Comparison of ENCODE assay signal across 18 cellular contexts in the genomic region with DNA sequence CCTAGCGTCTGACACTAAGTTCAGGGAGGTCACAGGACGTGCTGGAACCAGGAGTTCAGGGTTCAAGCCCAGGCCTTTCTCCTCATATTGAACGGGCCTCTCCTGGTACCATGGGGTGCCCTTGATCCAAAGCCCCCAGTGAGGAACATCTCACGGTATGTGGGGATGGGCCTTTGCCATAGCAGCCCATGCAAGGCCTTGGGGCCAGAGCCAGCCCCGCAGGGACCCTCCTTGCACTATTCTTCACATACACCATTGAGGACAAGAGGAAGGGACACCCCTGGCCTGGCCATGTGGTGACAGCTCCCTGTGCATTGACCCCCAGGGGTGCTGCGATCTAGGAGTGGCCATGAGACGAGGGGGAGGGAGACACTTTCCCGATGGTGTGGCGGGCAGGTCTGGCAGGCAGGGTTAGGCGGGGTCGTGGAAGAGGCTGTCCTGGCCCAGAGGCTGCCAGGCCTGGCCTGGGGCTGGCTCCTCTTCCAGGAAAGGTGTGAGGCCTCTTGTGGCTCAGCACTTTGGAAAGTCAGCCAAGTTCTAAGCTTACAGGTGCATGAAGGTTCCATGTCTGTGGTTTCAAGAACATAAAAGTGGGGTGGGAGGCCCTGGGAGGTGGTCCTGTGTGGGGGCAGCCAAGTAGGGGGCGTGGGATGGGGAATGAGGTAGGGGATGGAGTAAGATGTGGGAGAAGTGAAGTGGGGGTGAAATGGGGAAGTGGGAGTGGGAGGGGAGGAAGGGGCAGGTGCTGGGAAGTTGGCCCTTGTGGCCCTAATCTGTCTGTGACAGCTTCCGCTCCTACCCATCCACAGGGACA.
DNase-seq lines count a peak whose midpoint lies in the region; ATAC-seq and TF ChIP-seq lines count a peak whose summit lies in the region.
"Had no signal": no experiment of that assay in that cellular context is flagged by ENCODE, and none has a peak within 500 bp of the region (broad histone marks: within the 10 kb centered on the region; RNA-seq: fewer than 3 reads in every experiment).

No MANE protein-coding gene starts in this region.

- no peak overlapping the region for H3K27ac ChIP-seq in CD8-positive, alpha-beta T cell (ENCODE audit: low read depth, low read length)
- H3K27ac ChIP-seq in caudate nucleus (ENCODE audit: low read depth, low read length): no peak overlapping the region
- H3K27ac ChIP-seq: C4-2B, RWPE1, SJSA1 had no signal

- H3K9me3 ChIP-seq in CD8-positive, alpha-beta T cell (ENCODE audit: low read length): no peaks in the 10 kb centered on the region
- H3K9me3 ChIP-seq: SJSA1 had no signal

- CTCF ChIA-PET in CD8-positive, alpha-beta T cell (lab: Charles Lee): interaction anchor here (0.9 kb wide), 1 partner anchor 120 kb away, joined by 3 read pairs; no protein-coding TSS in a partner anchor
- CTCF ChIA-PET in activated B cell treated with CpG ODN at 0.5 μM for 24 hours (lab: Charles Lee): no interaction called here

- no peak overlapping the region for H3K4me3 ChIP-seq in CD8-positive, alpha-beta T cell (ENCODE audit: low read depth, low read length)
- H3K4me3 ChIP-seq: SJSA1 had no signal

- H3K36me3 Mint-ChIP-seq in CD8-positive, alpha-beta T cell: no peaks in the 10 kb centered on the region
- H3K36me3 Mint-ChIP-seq in activated B cell treated with CpG ODN at 0.5 μM for 24 hours (ENCODE audit: low read depth) (peaks cover 2% of the 10 kb centered on the region), neural crest cell (ENCODE audit: low read depth) (peaks cover 2% of the 10 kb centered on the region)

- H3K27me3 Mint-ChIP-seq in CD8-positive, alpha-beta T cell (ENCODE audit: low read depth): peaks cover 19% of the 10 kb centered on the region
- H3K27me3 Mint-ChIP-seq in activated B cell treated with CpG ODN at 0.5 μM for 24 hours (peaks cover 3% of the 10 kb centered on the region), neural crest cell (ENCODE audit: low read depth) (peaks cover 41% of the 10 kb centered on the region)

- no peaks in the 10 kb centered on the region for H3K36me3 ChIP-seq in CD8-positive, alpha-beta T cell (ENCODE audit: insufficient read depth, low read length)
- H3K36me3 ChIP-seq: SJSA1 had no signal

- H3K27ac Mint-ChIP-seq in CD8-positive, alpha-beta T cell: no peak overlapping the region
- no peak overlapping the region for H3K27ac Mint-ChIP-seq in activated B cell treated with CpG ODN at 0.5 μM for 24 hours
- no peak overlapping the region for H3K27ac Mint-ChIP-seq in neural crest cell (ENCODE audit: unreplicated experiment)
- H3K27ac Mint-ChIP-seq: H9 had no signal

- peak in 1 of 7 experiments; percentile 2 for DNase-seq in CD8-positive, alpha-beta T cell
- peak; percentile 55 for DNase-seq in GF-D8 (lab: John Stamatoyannopoulos, UW)
- DNase-seq in activated B cell treated with CpG ODN at 0.5 μM for 24 hours: no peak
- no peak for DNase-seq in neural crest cell (ENCODE audit: low read depth, low spot score)
- DNase-seq in caudate nucleus (lab: John Stamatoyannopoulos, UW): no peak
- DNase-seq: DMS79, H9, IMR-90, NCI-H1436, NCI-H2081, NCI-H345, NCI-H526 treated with DMSO at 0.1 percent for 48 hours, OCI-M1 had no signal

- no peak for ATAC-seq in CD8-positive, alpha-beta T cell
- no peak for ATAC-seq in activated B cell treated with CpG ODN at 0.5 μM for 24 hours (ENCODE audit: low read depth)
- ATAC-seq in GM18498 (IDR thresholded peaks at IDR 0.05; ENCODE audit: unreplicated experiment): no peak
- ATAC-seq in GM18907 (IDR thresholded peaks at IDR 0.05; ENCODE audit: unreplicated experiment): no peak

- H3K9me3 Mint-ChIP-seq in CD8-positive, alpha-beta T cell: no peaks in the 10 kb centered on the region
- no peaks in the 10 kb centered on the region for H3K9me3 Mint-ChIP-seq in activated B cell treated with CpG ODN at 0.5 μM for 24 hours
- no peaks in the 10 kb centered on the region for H3K9me3 Mint-ChIP-seq in neural crest cell
- H3K9me3 Mint-ChIP-seq: H9 had no signal

- no peaks in the 10 kb centered on the region for H3K27me3 ChIP-seq in CD8-positive, alpha-beta T cell (ENCODE audit: insufficient read depth, low read length)

- peaks cover 22% of the 10 kb centered on the region for H3K4me1 Mint-ChIP-seq in CD8-positive, alpha-beta T cell (ENCODE audit: low read depth)
- H3K4me1 Mint-ChIP-seq in activated B cell treated with CpG ODN at 0.5 μM for 24 hours: peaks cover 53% of the 10 kb centered on the region
- peaks cover 23% of the 10 kb centered on the region for H3K4me1 Mint-ChIP-seq in neural crest cell

- intact Hi-C loops in CD8-positive, alpha-beta T cell (cut with DNase I, micrococcal nuclease): no loop called here
- intact Hi-C loops in activated B cell treated with CpG ODN at 0.5 μM for 24 hours (cut with micrococcal nuclease): no loop called here

- H3K4me1 ChIP-seq in CD8-positive, alpha-beta T cell (ENCODE audit: insufficient read depth, low read length): peaks cover 30% of the 10 kb centered on the region

- POLR2A ChIA-PET in CD8-positive, alpha-beta T cell (lab: Charles Lee): no interaction called here
- POLR2A ChIA-PET in activated B cell treated with CpG ODN at 0.5 μM for 24 hours (lab: Charles Lee): interaction anchor here (1.0 to 4.1 kb wide), 3 partner anchors 8 to 43 kb away, joined by 3 to 21 read pairs (median 9); no protein-coding TSS in a partner anchor

- TF ChIP-seq CTCF in CD8-positive, alpha-beta T cell (IDR thresholded peaks at IDR 0.05): no peak
- no peak for TF ChIP-seq CTCF in activated B cell treated with CpG ODN at 0.5 μM for 24 hours (IDR thresholded peaks at IDR 0.05)
- no peak for TF ChIP-seq CTCF in neural crest cell (conservative IDR thresholded peaks at IDR 0.05)

- H3K4me3 Mint-ChIP-seq in CD8-positive, alpha-beta T cell: peak overlapping the region; percentile 39
- H3K4me3 Mint-ChIP-seq in activated B cell treated with CpG ODN at 0.5 μM for 24 hours (peak overlapping the region; percentile 15), neural crest cell (peak overlapping the region; percentile 82)

Comparison
In these comparisons a context has a peak if more than half of its experiments do, and no peak if none do; other contexts are left out.
1. H3K4me3 Mint-ChIP-seq: peak in every context shown above with its lines; median percentile 82 in neural crest cell; 39 in CD8-positive, alpha-beta T cell; 15 in activated B cell treated with CpG ODN at 0.5 μM for 24 hours.